18 cellular contexts compared by ENCODE assay signal in the genomic region with DNA sequence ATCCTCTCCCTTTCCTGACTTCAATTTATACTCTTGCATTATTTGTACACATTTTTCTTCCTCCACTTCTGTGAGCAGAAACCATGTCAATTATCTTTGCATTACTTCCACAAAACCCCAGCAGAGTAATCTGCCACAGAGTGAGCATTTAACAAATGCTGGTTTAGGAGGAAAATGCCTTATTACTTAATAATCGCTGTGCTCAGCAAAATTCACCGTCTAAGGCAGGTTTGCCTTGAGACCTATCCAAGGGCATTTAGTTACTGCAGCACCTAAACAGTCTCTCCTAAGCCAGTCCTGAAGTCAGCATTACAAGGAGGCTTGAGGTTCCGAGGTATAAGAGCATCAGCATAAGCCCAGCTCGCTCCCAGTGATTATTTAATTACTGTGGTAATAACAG.
"Had no signal": no experiment of that assay in that cellular context is flagged by ENCODE, and none has a peak within 500 bp of the region (broad histone marks: within the 10 kb centered on the region; RNA-seq: fewer than 3 reads in every experiment).

No MANE protein-coding gene starts in this region.

- H3K4me3 Mint-ChIP-seq: naive thymus-derived CD4-positive, alpha-beta T cell; nephron progenitor cell had no signal

- H3K4me3 ChIP-seq: coronary artery, heart left ventricle, smooth muscle cell, testis, tibial nerve, upper lobe of right lung, vagina had no signal

- H3K36me3 ChIP-seq: heart left ventricle, neutrophil, tibial nerve, upper lobe of right lung, vagina had no signal

- H3K27me3 ChIP-seq: neutrophil, testis, upper lobe of right lung, vagina had no signal

- H3K4me1 ChIP-seq: upper lobe of right lung had no signal

- H3K36me3 Mint-ChIP-seq: naive thymus-derived CD4-positive, alpha-beta T cell had no signal

- H3K4me2 ChIP-seq: smooth muscle cell had no signal

- ATAC-seq: esophagus mucosa; heart left ventricle; naive thymus-derived CD4-positive, alpha-beta T cell; right cardiac atrium; upper lobe of right lung had no signal

- DNase-seq: effector CD8-positive, alpha-beta T cell; heart left ventricle; hippocampal formation; naive thymus-derived CD4-positive, alpha-beta T cell; nephron progenitor cell; posterior cingulate gyrus; right cardiac atrium; stimulated activated CD4-positive, alpha-beta T cell treated with anti-CD3 and anti-CD28 coated beads, Interleukin-2, amount 100 ng/mL, for 48 hours; stimulated activated naive CD4-positive, alpha-beta T cell treated with Interleukin-2 at 50 U/mL for 16 hours; testis; upper lobe of right lung had no signal

- H3K9me3 ChIP-seq: heart left ventricle, neutrophil, testis, tibial nerve, upper lobe of right lung, vagina had no signal

- H3K27ac ChIP-seq: coronary artery, heart left ventricle, neutrophil, testis, tibial nerve, upper lobe of right lung, vagina had no signal

- H3K9me3 Mint-ChIP-seq: naive thymus-derived CD4-positive, alpha-beta T cell; nephron progenitor cell had no signal

- H3K27ac Mint-ChIP-seq: naive thymus-derived CD4-positive, alpha-beta T cell; nephron progenitor cell had no signal

- FAIRE-seq: frontal cortex had no signal
